Comparison of ENCODE assay signal across 2 cellular contexts in the genomic region with DNA sequence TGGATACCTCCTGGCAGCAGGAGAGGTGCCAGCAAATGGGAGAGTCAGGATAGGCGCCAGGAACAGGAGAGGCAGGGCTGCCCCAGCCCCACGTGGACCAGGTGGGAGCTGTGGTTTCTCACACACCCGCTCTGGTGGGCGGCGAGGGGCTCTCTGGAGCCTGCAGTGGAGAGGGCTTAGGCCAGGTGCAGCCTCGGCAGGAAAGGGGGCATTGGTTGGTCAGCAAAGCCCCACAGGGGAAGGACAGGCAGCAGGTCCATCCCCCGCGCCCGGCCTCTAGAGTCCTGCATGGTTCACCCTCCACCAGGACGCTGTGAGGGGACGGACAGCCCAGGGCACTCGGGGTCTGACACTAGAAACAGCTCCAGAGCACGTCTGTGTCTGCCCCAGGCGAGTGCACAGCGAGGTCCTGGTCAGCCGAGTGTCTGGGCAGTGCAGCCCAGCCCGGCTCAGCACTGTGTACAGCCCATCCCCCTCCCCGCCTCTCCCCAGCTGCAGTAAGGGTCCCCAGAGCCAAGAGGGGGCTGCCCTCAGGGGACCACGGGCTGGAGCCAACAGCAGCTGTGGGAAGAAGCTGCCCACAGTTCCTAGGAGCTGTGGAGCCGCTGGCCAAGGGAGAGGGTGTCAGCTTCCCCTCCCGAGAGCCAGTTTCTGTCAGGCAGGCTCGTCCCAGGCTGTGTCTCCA.
TF ChIP-seq lines count a peak whose summit lies in the region.

No MANE protein-coding gene starts in this region.

TF ChIP-seq in IMR-90, 13 proteins besides CTCF, POLR2A, EP300 and RAD21:
- TF ChIP-seq CHD1 (IDR thresholded peaks at IDR 0.05; ENCODE audit: low read depth, low read length) = no peak
- TF ChIP-seq RCOR1 (IDR thresholded peaks at IDR 0.05; ENCODE audit: insufficient replicate concordance, low read length) = no peak
- no peak for TF ChIP-seq NFE2L2 (IDR thresholded peaks at IDR 0.05; ENCODE audit: low read depth, low read length)
- no peak for TF ChIP-seq RFX5 (IDR thresholded peaks at IDR 0.05; ENCODE audit: low read depth, low read length)
- TF ChIP-seq BHLHE40 (IDR thresholded peaks at IDR 0.05; ENCODE audit: low read depth, low read length) = no peak
- TF ChIP-seq, protein P1, sequence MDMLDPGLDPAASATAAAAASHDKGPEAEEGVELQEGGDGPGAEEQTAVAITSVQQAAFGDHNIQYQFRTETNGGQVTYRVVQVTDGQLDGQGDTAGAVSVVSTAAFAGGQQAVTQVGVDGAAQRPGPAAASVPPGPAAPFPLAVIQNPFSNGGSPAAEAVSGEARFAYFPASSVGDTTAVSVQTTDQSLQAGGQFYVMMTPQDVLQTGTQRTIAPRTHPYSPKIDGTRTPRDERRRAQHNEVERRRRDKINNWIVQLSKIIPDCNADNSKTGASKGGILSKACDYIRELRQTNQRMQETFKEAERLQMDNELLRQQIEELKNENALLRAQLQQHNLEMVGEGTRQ (IDR thresholded peaks at IDR 0.05; ENCODE audit: low read depth, low read length) = no peak
- no peak for TF ChIP-seq MAFK (IDR thresholded peaks at IDR 0.05; ENCODE audit: low read depth, low read length)
- TF ChIP-seq MAZ (IDR thresholded peaks at IDR 0.05; ENCODE audit: borderline replicate concordance, low read depth, low read length) = no peak

TF ChIP-seq in GM23338, 12 proteins besides CTCF, POLR2A, EP300 and RAD21:
- TF ChIP-seq CREB1 (CRISPR knock-in tag; IDR thresholded peaks at IDR 0.05; ENCODE audit: low read depth) (no peak), EZH2phosphoT487 (IDR thresholded peaks at IDR 0.05; ENCODE audit: unreplicated experiment) (no peak)
